ENCODE assay signal across 8 cellular contexts in the genomic region with DNA sequence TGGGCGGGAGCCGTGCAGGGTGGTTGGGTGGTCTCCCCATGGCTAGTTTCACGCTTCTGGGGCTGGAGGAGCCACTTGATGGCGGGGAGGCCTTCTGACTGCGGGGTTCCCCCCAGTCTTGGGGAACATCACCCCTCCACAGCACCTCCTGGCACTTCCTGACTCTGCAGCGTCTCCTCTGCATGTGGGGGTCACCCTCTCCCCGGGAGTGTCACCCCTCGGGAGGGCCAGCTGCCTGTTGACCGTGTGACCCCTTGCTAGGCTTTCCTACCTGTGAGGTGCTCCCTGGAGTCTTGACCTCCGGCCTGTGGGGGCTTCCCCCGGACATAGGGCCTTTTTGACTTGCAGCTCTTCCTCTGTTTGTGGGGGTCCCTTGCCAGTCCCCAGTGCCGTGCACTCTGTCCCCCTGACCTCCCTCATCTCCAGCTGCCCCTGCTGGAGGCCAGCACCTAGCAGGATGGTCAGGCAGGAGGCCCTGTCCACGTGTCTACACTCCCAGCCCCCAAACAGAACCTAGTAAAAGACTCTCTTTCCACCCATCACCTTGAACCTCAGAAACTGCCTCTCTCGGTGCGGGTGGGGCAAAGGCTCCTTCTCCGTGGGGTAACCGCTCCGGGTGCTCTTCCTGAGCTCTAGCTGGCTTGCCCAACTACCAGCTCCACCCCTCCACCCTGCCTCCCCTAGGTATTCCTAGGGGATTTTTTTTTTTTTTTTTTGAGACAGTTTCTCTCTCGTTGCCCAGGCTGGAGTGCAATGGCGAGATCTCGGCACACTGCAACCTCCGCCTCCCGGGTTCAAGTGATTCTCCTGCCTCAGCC. TPM values are rescaled to one million over a fixed set of nuclear protein-coding genes. Genes with fewer than 3 reads are reported as not detected.
DNase-seq lines count a peak whose midpoint lies in the region; ATAC-seq, FAIRE-seq and TF ChIP-seq lines count a peak whose summit lies in the region.

No MANE protein-coding gene starts in this region.

- TF ChIP-seq CTCF in GM12878 (IDR thresholded peaks at IDR 0.05 in 2 of 3, conservative IDR thresholded peaks at IDR 0.05 in 1 of 3; ENCODE audit: control insufficient read depth in 2 of 3, extremely low read depth in 1 of 3, insufficient read depth in 1 of 3, low read depth in 3 of 3, low read length in 3 of 3) = no peak
- no peak for TF ChIP-seq CTCF in lung (IDR thresholded peaks at IDR 0.05; ENCODE audit: control extremely low read depth, extremely low read depth)
- no peak for TF ChIP-seq CTCF in uterus (IDR thresholded peaks at IDR 0.05)
- no peak for TF ChIP-seq CTCF in D721Med (IDR thresholded peaks at IDR 0.05; ENCODE audit: insufficient read depth, missing control alignments)

- no peak for FAIRE-seq in GM12878 (lab: Jason Lieb, UNC)
- FAIRE-seq in D721Med (lab: Jason Lieb, UNC) = no peak

- peak overlapping the region; percentile 97 for H3K4me2 ChIP-seq in GM12878 (ENCODE audit: control insufficient read depth, insufficient read depth)

- SMC1A ChIA-PET in GM12878 (lab: Charles Lee; ENCODE audit: uncharacterized antibody, unreplicated experiment) = no interaction called here

- in situ Hi-C loops in GM12878 (cut with MboI) = no loop called here
- in situ Hi-C loops in ACHN (cut with HindIII; ENCODE audit: low pct_ligation_motif_present, low pct_unique_long_range_greater_than_20kb, low sequenced_read_pairs) = no loop called here

- TF ChIP-seq POLR2A in GM12878 (IDR thresholded peaks at IDR 0.05; ENCODE audit: low read depth, low read length) = no peak
- no peak for TF ChIP-seq POLR2A in uterus (IDR thresholded peaks at IDR 0.05)

- H3K4me3 ChIP-seq in GM12878 (peak overlapping the region; percentile 94), lung (peak overlapping the region; percentile 57), uterus (peak overlapping the region; percentile 41 to 86)

- BruUV-seq in GM12878 (replicated peaks; lab: Mats Ljungman, UMichigan) = TSS peak; percentile 72

- TF ChIP-seq EP300 in GM12878 (IDR thresholded peaks at IDR 0.05; ENCODE audit: borderline replicate concordance in 1 of 2, control insufficient read depth in 1 of 2, low read depth in 2 of 2, low read length in 2 of 2) = no peak

- RAD21 ChIA-PET in GM12878 (lab: Charles Lee; ENCODE audit: unreplicated experiment) = interaction anchor here (0.7 kb wide), 1 partner anchor 137 kb away, joined by 3 read pairs; no protein-coding TSS in a partner anchor

- peaks cover 16% of the 10 kb centered on the region for H3K79me2 ChIP-seq in GM12878 (ENCODE audit: control insufficient read depth, insufficient read depth, low read length)

- H3K36me3 ChIP-seq in GM12878 (ENCODE audit: control insufficient read depth in 2 of 2, insufficient read depth in 2 of 2, low read length in 1 of 2) = peaks cover 0 to 3% of the 10 kb centered on the region in 2 experiments; a peak in 1 of 4 replicates
- peaks cover 0 to 1% of the 10 kb centered on the region in 2 donors for H3K36me3 ChIP-seq in lung (ENCODE audit: control insufficient read depth in 2 of 2, insufficient read depth in 2 of 2, low read length in 2 of 2)
- H3K36me3 ChIP-seq in uterus = no peaks in the 10 kb centered on the region

- ATAC-seq in HG02981 (IDR thresholded peaks at IDR 0.05; ENCODE audit: unreplicated experiment) (peak; percentile 0), GM12878 (peak; percentile 13), lung (ENCODE audit: insufficient read depth, low FRiP score) (no peak)

- H3K9me3 ChIP-seq in GM12878 (replicated peaks; ENCODE audit: control insufficient read depth, insufficient read depth, low read length) (no peaks in the 10 kb centered on the region), lung (ENCODE audit: control insufficient read depth in 2 of 2, insufficient read depth in 1 of 2, low read length in 1 of 2) (no peaks in the 10 kb centered on the region), uterus (no peaks in the 10 kb centered on the region)

- CTCF ChIA-PET in GM12878 (lab: Yijun Ruan, JAX) = no interaction called here

- peak overlapping the region; percentile 66 for H2AFZ ChIP-seq in GM12878 (ENCODE audit: control insufficient read depth, low read depth, low read length)

- H3K27ac ChIP-seq in GM12878 (ENCODE audit: control insufficient read depth, insufficient read depth) = peak overlapping the region; percentile 54
- H3K27ac ChIP-seq in lung (ENCODE audit: low read depth in 1 of 2, low read length in 1 of 2) = peak overlapping the region in 1 of 2 donors; percentile 85
- H3K27ac ChIP-seq in uterus = peak overlapping the region in 1 of 2 donors; percentile 76

- no peak for TF ChIP-seq RAD21 in GM12878 (IDR thresholded peaks at IDR 0.05; ENCODE audit: insufficient read depth, low read depth, low read length)

- H3K9ac ChIP-seq in GM12878 (ENCODE audit: control insufficient read depth, insufficient read depth, low read length) = peak overlapping the region; percentile 70

- H3K27me3 ChIP-seq in GM12878 (replicated peaks in 1 of 2; ENCODE audit: control insufficient read depth in 2 of 2, insufficient read depth in 2 of 2, low read length in 1 of 2) (peaks cover 0 to 2% of the 10 kb centered on the region in 2 experiments; a peak in 1 of 4 replicates), lung (ENCODE audit: control insufficient read depth, insufficient read depth) (no peaks in the 10 kb centered on the region), uterus (no peaks in the 10 kb centered on the region)

- whole genome bisulfite sequencing in GM12878 (ENCODE audit: insufficient coverage, insufficient replicate concordance, low lambda C conversion rate, missing lambda C conversion rate) = 39% methylated on average over 23 of the region's 23 CpGs
- 42 to 44% methylated on average over 23 of the region's 23 CpGs for WGBS in lung, 2 donors

- DNase-seq in GM03348 (ENCODE audit: low spot score) (peak; percentile 13), GM12878 (ENCODE audit: low read depth, low spot score) (no peak), lung (ENCODE audit: low spot score) (no peak), uterus (no peak), D721Med (ENCODE audit: insufficient read length, low spot score) (no peak), ACHN (no peak), OCI-M1 (lab: John Stamatoyannopoulos, UW) (no peak)

- no peaks in the 10 kb centered on the region; the same call in 1 of the 2 replicates for H3K4me1 ChIP-seq in GM12878 (ENCODE audit: control insufficient read depth, insufficient read depth, low read length)
- peaks cover 0 to 3% of the 10 kb centered on the region in 2 donors for H3K4me1 ChIP-seq in lung (ENCODE audit: control insufficient read depth in 2 of 2, insufficient read depth in 2 of 2, low read length in 2 of 2)
- H3K4me1 ChIP-seq in uterus = peaks cover 0 to 6% of the 10 kb centered on the region in 2 donors

- POLR2A ChIA-PET in GM12878 (lab: Charles Lee) = interaction anchor here (0.6 to 0.7 kb wide), 2 partner anchors 49 to 238 kb away, joined by 3 to 4 read pairs; no protein-coding TSS in a partner anchor

- intact Hi-C loops in GM12878 (cut with micrococcal nuclease; ENCODE audit: unreplicated experiment) (loop anchor here (1.0 kb wide), 1 partner anchor 17 kb away; no protein-coding TSS in a partner anchor), uterus (cut with DNase I; ENCODE audit: low total_unique reads) (no loop called here)

- H4K20me1 ChIP-seq in GM12878 (ENCODE audit: control insufficient read depth, insufficient read depth) = no peaks in the 10 kb centered on the region

TF ChIP-seq in GM12878, 131 proteins besides CTCF, POLR2A, EP300 and RAD21 (continues in another document):
- no peak for TF ChIP-seq MEF2B (IDR thresholded peaks at IDR 0.05; ENCODE audit: partially characterized antibody, poor library complexity, severe bottlenecking)
- TF ChIP-seq, protein P1, sequence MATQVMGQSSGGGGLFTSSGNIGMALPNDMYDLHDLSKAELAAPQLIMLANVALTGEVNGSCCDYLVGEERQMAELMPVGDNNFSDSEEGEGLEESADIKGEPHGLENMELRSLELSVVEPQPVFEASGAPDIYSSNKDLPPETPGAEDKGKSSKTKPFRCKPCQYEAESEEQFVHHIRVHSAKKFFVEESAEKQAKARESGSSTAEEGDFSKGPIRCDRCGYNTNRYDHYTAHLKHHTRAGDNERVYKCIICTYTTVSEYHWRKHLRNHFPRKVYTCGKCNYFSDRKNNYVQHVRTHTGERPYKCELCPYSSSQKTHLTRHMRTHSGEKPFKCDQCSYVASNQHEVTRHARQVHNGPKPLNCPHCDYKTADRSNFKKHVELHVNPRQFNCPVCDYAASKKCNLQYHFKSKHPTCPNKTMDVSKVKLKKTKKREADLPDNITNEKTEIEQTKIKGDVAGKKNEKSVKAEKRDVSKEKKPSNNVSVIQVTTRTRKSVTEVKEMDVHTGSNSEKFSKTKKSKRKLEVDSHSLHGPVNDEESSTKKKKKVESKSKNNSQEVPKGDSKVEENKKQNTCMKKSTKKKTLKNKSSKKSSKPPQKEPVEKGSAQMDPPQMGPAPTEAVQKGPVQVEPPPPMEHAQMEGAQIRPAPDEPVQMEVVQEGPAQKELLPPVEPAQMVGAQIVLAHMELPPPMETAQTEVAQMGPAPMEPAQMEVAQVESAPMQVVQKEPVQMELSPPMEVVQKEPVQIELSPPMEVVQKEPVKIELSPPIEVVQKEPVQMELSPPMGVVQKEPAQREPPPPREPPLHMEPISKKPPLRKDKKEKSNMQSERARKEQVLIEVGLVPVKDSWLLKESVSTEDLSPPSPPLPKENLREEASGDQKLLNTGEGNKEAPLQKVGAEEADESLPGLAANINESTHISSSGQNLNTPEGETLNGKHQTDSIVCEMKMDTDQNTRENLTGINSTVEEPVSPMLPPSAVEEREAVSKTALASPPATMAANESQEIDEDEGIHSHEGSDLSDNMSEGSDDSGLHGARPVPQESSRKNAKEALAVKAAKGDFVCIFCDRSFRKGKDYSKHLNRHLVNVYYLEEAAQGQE (IDR thresholded peaks at IDR 0.05; ENCODE audit: low read depth, low read length) = no peak

RNA-seq across cellular contexts. Expression of a gene that starts 0.7 kb away (rescaled TPM):
- 34.6 and 37.3 TPM in 2 replicates for total RNA-seq in GM12878 (2013; cell fraction: nucleolus; rRNA removed)
- total RNA-seq in GM12878 (2014; rRNA removed) (20.8 and 23.7 TPM in 2 replicates), GM12878 (2014; rRNA removed; fragmentation: Illumina TruSeq; extraction: Trizol) (12.0 TPM in 2 replicates), GM12878 (2021) (31.8 and 34.0 TPM in 2 replicates), lung (10 to 100 TPM; 18.0 to 33.5 TPM), uterus (10 to 100 TPM in 3 of 4 donors, 1 to 10 TPM in 1; 7.6 to 22.3 (median 20.0) TPM)
- polyA plus RNA-seq in GM12878 (2011; ENCODE audit: low read depth) = 13.1 TPM
- polyA plus RNA-seq in GM12878 (2011; rRNA removed) (11.2 and 14.8 TPM in 2 replicates), GM12878 (2014; fragmentation: Illumina TruSeq; extraction: Trizol) (9.9 and 20.6 TPM in 2 replicates), GM12878 (2014; fragmentation: Nextera tagmentation; extraction: Ambion mirVana) (10 to 100 TPM; 10.1 to 13.6 TPM), GM12878 (2014; rRNA removed) (20.5 and 21.5 TPM in 2 replicates), GM12878 (2016; fragmentation: Nextera tagmentation; extraction: Ambion mirVana) (10 to 100 TPM; 24.9 to 29.5 TPM), lung (10 to 100 TPM; 15.4 to 17.2 TPM)
- 15.5 and 18.3 TPM in 2 replicates for polyA plus RNA-seq in GM12878 (2011; cell fraction: cytosol; rRNA removed)
- polyA plus RNA-seq in GM12878 (2011; cell fraction: nucleus; rRNA removed) = 35.1 and 45.5 TPM in 2 replicates
- polyA plus RNA-seq in GM12878 (2012) = 18.4 and 21.6 TPM in 2 replicates
- 24.7 and 25.5 TPM in 2 replicates for polyA minus RNA-seq in GM12878 (2011; rRNA and poly(A)+ RNA removed)
- polyA minus RNA-seq in GM12878 (2011; cell fraction: cytosol; rRNA and poly(A)+ RNA removed) = 7.9 and 9.4 TPM in 2 replicates
- 10.2 and 21.0 TPM in 2 replicates for polyA minus RNA-seq in GM12878 (2011; cell fraction: nucleus; rRNA and poly(A)+ RNA removed)
